In the genomic region with DNA sequence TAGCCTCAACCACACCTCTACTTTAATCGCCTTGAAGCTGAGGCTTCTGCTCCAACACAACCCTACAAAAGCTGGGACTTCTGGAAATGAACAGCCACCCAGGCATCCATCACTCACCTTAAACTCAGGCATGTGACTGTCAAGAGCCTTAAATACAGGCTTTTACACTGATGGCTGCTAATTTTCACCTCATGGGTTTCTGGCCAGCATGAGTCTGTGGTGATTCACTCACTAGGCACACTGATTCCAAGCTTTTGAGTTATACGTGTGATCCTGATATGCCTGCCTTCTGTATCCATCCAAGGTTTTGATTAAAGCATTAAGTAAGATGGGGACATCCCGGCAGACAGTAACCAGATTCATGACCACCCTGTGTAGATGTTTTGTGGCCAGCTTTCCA, we compare ENCODE assay signal across 33 cellular contexts.
"Had no signal": no experiment of that assay in that cellular context is flagged by ENCODE, and none has a peak within 500 bp of the region (broad histone marks: within the 10 kb centered on the region; RNA-seq: fewer than 3 reads in every experiment).

No MANE protein-coding gene starts in this region.

- DNase-seq: activated CD4-positive, alpha-beta T cell treated with anti-CD3 and anti-CD28 coated beads for 48 hours; activated CD4-positive, alpha-beta T cell treated with anti-CD3 and anti-CD28 coated beads, Interleukin-2, amount 50 U/mL, for 4 hours; activated CD4-positive, CD25-positive, alpha-beta regulatory T cell treated with anti-CD3 and anti-CD28 coated beads, Interleukin-2, amount 50 U/mL, for 72 hours; activated CD8-positive, alpha-beta memory T cell treated with anti-CD3 and anti-CD28 coated beads, Interleukin-2, amount 50 U/mL, for 48 hours; activated CD8-positive, alpha-beta T cell treated with anti-CD3 and anti-CD28 coated beads, Interleukin-2, amount 10 ng/mL, durations not matched to agents 7 days and 5 days; activated effector memory CD4-positive, alpha-beta T cell treated with Interleukin-2 at 50 U/mL for 16 hours; activated naive CD4-positive, alpha-beta T cell; activated T-cell treated with anti-CD3 and anti-CD28 coated beads, Interleukin-2, amount 50 U/mL, for 1 hour; amygdala; IMR-90; KG1; NCI-H1105; NCI-H1436; NCI-H1694 treated with DMSO at 0.1 percent for 48 hours; NCI-H2029 treated with DMSO at 0.1 percent for 48 hours; NCI-H345; NCI-H510A; NCI-H526 treated with DMSO at 0.1 percent for 48 hours; NCI-H82; NK-92 treated with Interleukin-12 subunit alpha and Interleukin-12 subunit beta, amount 100 ng/mL, for 24 hours; OCI-M1; Right ventricle myocardium superior; SW 1271 had no signal

- H3K27ac Mint-ChIP-seq: activated CD8-positive, alpha-beta T cell treated with anti-CD3 and anti-CD28 coated beads, Interleukin-2, amount 10 ng/mL, durations not matched to agents 7 days and 5 days; activated naive CD4-positive, alpha-beta T cell treated with anti-CD3 and anti-CD28 coated beads, Interleukin-2, amount 50 U/mL, for 24 hours; activated T-helper 1 cell treated with anti-CD3 and anti-CD28 coated beads, Interleukin-12 subunit alpha, Interleukin-12 subunit beta, Interleukin-2, Interleukin-4 antibody, amounts not matched to agents 30 ng/mL and 10 ng/mL and 1 ng/mL, durations not matched to agents 14 hours and 24 hours and 36 hours; brain; T-helper 1 cell treated with Interleukin-12 subunit alpha and Interleukin-12 subunit beta and Interleukin-4 antibody, amounts not matched to agents 30 μg/mL and 1 μg/mL, for 36 hours; WTC11 had no signal

- H3K9me3 Mint-ChIP-seq: activated naive CD4-positive, alpha-beta T cell treated with anti-CD3 and anti-CD28 coated beads, Interleukin-2, amount 50 U/mL, for 24 hours; WTC11 had no signal

- H3K4me3 Mint-ChIP-seq: activated CD8-positive, alpha-beta T cell treated with anti-CD3 and anti-CD28 coated beads, Interleukin-2, amount 10 ng/mL, durations not matched to agents 7 days and 5 days; activated naive CD4-positive, alpha-beta T cell treated with anti-CD3 and anti-CD28 coated beads, Interleukin-2, amount 50 U/mL, for 24 hours; activated T-helper 1 cell treated with anti-CD3 and anti-CD28 coated beads, Interleukin-12 subunit alpha, Interleukin-12 subunit beta, Interleukin-2, Interleukin-4 antibody, amounts not matched to agents 30 ng/mL and 10 ng/mL and 1 ng/mL, durations not matched to agents 14 hours and 24 hours and 36 hours; brain; T-helper 1 cell treated with Interleukin-12 subunit alpha and Interleukin-12 subunit beta and Interleukin-4 antibody, amounts not matched to agents 30 μg/mL and 1 μg/mL, for 36 hours; WTC11 had no signal

- H3K27me3 ChIP-seq: cardiac muscle cell, SJSA1 had no signal

- ATAC-seq: activated CD8-positive, alpha-beta T cell treated with anti-CD3 and anti-CD28 coated beads, Interleukin-2, amount 10 ng/mL, durations not matched to agents 7 days and 5 days; Panc1; SK-N-SH treated with all-trans-retinoic acid at 6 μM for 48 hours; WTC11 had no signal

- H3K4me1 ChIP-seq: SJSA1 had no signal

- H3K4me3 ChIP-seq: cardiac muscle cell, SJSA1 had no signal

- H3K9me3 ChIP-seq: SJSA1 had no signal

- H3K27me3 Mint-ChIP-seq: activated naive CD4-positive, alpha-beta T cell treated with anti-CD3 and anti-CD28 coated beads, Interleukin-2, amount 50 U/mL, for 24 hours; brain had no signal

- H3K27ac ChIP-seq: cardiac muscle cell, RWPE1, SJSA1 had no signal

- H3K4me1 Mint-ChIP-seq: brain, WTC11 had no signal
